30 cellular contexts compared by ENCODE assay signal in the genomic region with DNA sequence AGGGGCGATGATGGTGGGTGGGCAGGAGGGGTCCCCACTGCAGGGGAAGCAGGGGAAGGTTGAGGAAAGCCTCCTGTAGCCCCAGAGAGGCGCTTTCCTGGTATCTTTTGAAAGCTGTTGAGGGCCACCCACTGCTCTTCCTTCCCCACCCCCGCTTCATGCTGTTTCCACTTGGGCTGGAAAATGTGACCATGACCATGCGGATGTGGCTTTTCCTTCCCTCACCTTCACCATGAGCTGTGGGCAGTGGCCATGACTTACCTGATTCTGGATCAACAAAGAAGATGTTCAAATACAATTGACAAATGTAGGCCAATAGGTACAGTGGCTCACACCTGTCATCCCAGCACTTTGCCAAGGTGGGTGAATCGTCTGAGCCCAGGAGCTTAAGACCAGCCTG. TPM values are rescaled to one million over a fixed set of nuclear protein-coding genes. Genes with fewer than 3 reads are reported as not detected.
DNase-seq lines count a peak whose midpoint lies in the region; ATAC-seq lines count a peak whose summit lies in the region.
"Had no signal": no experiment of that assay in that cellular context is flagged by ENCODE, and none has a peak within 500 bp of the region (broad histone marks: within the 10 kb centered on the region; RNA-seq: fewer than 3 reads in every experiment).

No MANE protein-coding gene starts in this region.

- no peak overlapping the region for H3K18ac ChIP-seq in neuronal stem cell (ENCODE audit: low read length)

- no peak overlapping the region for H3K14ac ChIP-seq in neuronal stem cell (ENCODE audit: low read length)

- H2BK15ac ChIP-seq in neuronal stem cell (ENCODE audit: low read length) = peak overlapping the region; percentile 71

- H3K27ac ChIP-seq in neuronal stem cell (replicated peaks; ENCODE audit: low read length) = no peak overlapping the region
- H3K27ac ChIP-seq: KMS-11 had no signal

- H4K8ac ChIP-seq in neuronal stem cell (ENCODE audit: low read depth, low read length) = no peak overlapping the region

- H3K27me3 Mint-ChIP-seq in activated naive CD4-positive, alpha-beta T cell treated with anti-CD3 and anti-CD28 coated beads, Interleukin-2, amount 50 U/mL, for 24 hours = no peaks in the 10 kb centered on the region
- H3K27me3 Mint-ChIP-seq in activated naive CD4-positive, alpha-beta T cell treated with anti-CD3 and anti-CD28 coated beads, Interleukin-2, amount 10 ng/mL, durations not matched to agents 7 days and 5 days = no peaks in the 10 kb centered on the region
- no peaks in the 10 kb centered on the region for H3K27me3 Mint-ChIP-seq in activated naive CD8-positive, alpha-beta T cell treated with anti-CD3 and anti-CD28 coated beads for 36 hours
- H3K27me3 Mint-ChIP-seq: CD8-positive, alpha-beta memory T cell had no signal

- H3K4me2 ChIP-seq in neuronal stem cell (ENCODE audit: insufficient read depth, low read length, poor library complexity, severe bottlenecking) = no peak overlapping the region
- H3K4me2 ChIP-seq: KMS-11 had no signal

- peak overlapping the region; percentile 48 for H2BK5ac ChIP-seq in neuronal stem cell (ENCODE audit: low read length)

- no peaks in the 10 kb centered on the region for H3K27me3 ChIP-seq in neuronal stem cell (ENCODE audit: control insufficient read depth in 3 of 3, insufficient read depth in 3 of 3, low read depth in 1 of 3, low read length in 3 of 3)
- H3K27me3 ChIP-seq: BE2C had no signal

- H2BK120ac ChIP-seq in neuronal stem cell (ENCODE audit: low read depth, low read length) = no peak overlapping the region

- H3K9ac ChIP-seq in neuronal stem cell (ENCODE audit: low read depth, low read length, poor library complexity) = no peak overlapping the region
- H3K9ac ChIP-seq: KMS-11 had no signal

- H3K27ac Mint-ChIP-seq in activated naive CD4-positive, alpha-beta T cell treated with anti-CD3 and anti-CD28 coated beads, Interleukin-2, amount 50 U/mL, for 24 hours = peak overlapping the region; percentile 43
- H3K27ac Mint-ChIP-seq in activated naive CD4-positive, alpha-beta T cell treated with anti-CD3 and anti-CD28 coated beads, Interleukin-2, amount 10 ng/mL, durations not matched to agents 7 days and 5 days = no peak overlapping the region
- peak overlapping the region; percentile 54 for H3K27ac Mint-ChIP-seq in activated naive CD8-positive, alpha-beta T cell treated with anti-CD3 and anti-CD28 coated beads for 36 hours
- H3K27ac Mint-ChIP-seq: CD14-positive monocyte had no signal

- no peak overlapping the region for H3K4me3 ChIP-seq in neuronal stem cell (ENCODE audit: low read length in 2 of 2)
- H3K4me3 ChIP-seq: GM12878 had no signal

- H2BK12ac ChIP-seq in neuronal stem cell (ENCODE audit: low read length) = no peak overlapping the region

- H3K9me3 ChIP-seq in neuronal stem cell (replicated peaks in 1 of 2; ENCODE audit: control insufficient read depth in 2 of 2, insufficient read depth in 1 of 2, low read depth in 1 of 2, low read length in 2 of 2) = no peaks in the 10 kb centered on the region
- H3K9me3 ChIP-seq: BE2C had no signal

- no peak overlapping the region for H2AFZ ChIP-seq in neuronal stem cell (ENCODE audit: low read length)

- H3K9me3 Mint-ChIP-seq in activated naive CD4-positive, alpha-beta T cell treated with anti-CD3 and anti-CD28 coated beads, Interleukin-2, amount 50 U/mL, for 24 hours = no peaks in the 10 kb centered on the region
- H3K9me3 Mint-ChIP-seq in activated naive CD4-positive, alpha-beta T cell treated with anti-CD3 and anti-CD28 coated beads, Interleukin-2, amount 10 ng/mL, durations not matched to agents 7 days and 5 days = no peaks in the 10 kb centered on the region
- no peaks in the 10 kb centered on the region for H3K9me3 Mint-ChIP-seq in activated naive CD8-positive, alpha-beta T cell treated with anti-CD3 and anti-CD28 coated beads for 36 hours
- H3K9me3 Mint-ChIP-seq: CD14-positive monocyte; CD8-positive, alpha-beta memory T cell had no signal

- H3K36me3 ChIP-seq in neuronal stem cell (replicated peaks in 1 of 2; ENCODE audit: control insufficient read depth in 2 of 2, insufficient read depth in 2 of 2, low read length in 2 of 2) = no peaks in the 10 kb centered on the region
- H3K36me3 ChIP-seq: BE2C had no signal

- WGBS in neuronal stem cell (ENCODE audit: extremely low coverage in 2 of 2, insufficient read length in 2 of 2, insufficient replicate concordance in 1 of 2), 2 donors = no CpG with 5 or more reads among the region's 5 CpGs

- DNase-seq in activated CD4-positive, alpha-beta T cell treated with anti-CD3 and anti-CD28 coated beads for 48 hours = peak; percentile 52
- no peak for DNase-seq in activated CD4-positive, alpha-beta T cell treated with anti-CD3 and anti-CD28 coated beads, Interleukin-2, amount 50 U/mL, for 4 hours
- DNase-seq in activated naive CD4-positive, alpha-beta T cell treated with anti-CD3 and anti-CD28 coated beads, Interleukin-2, amount 10 ng/mL, durations not matched to agents 7 days and 5 days = no peak
- no peak for DNase-seq in activated naive CD8-positive, alpha-beta T cell treated with anti-CD3 and anti-CD28 coated beads for 36 hours
- no peak for DNase-seq in neuronal stem cell (ENCODE audit: low spot score)
- DNase-seq: 8988T; ACHN; BE2C; CD8-positive, alpha-beta memory T cell; DMS 273 treated with DMSO at 0.1 percent for 48 hours; DMS79; EL; GDM1; IMR-90; MM.1S; NCI-H1417; NCI-H1694; NCI-H2029 treated with DMSO at 0.1 percent for 48 hours; NCI-H446 treated with DMSO at 0.1 percent for 48 hours; NCI-H526; NCI-H82; NK-92 treated with Interleukin-12 subunit alpha and Interleukin-12 subunit beta, amount 100 ng/mL, for 24 hours; PC-3 had no signal

- H3K4me1 ChIP-seq in neuronal stem cell (ENCODE audit: control insufficient read depth in 2 of 2, insufficient read depth in 1 of 2, low read depth in 1 of 2, low read length in 2 of 2) = peaks cover 0 to 2% of the 10 kb centered on the region in 2 donors
- H3K4me1 ChIP-seq: BE2C had no signal

- no peak overlapping the region for H3K4me3 Mint-ChIP-seq in activated naive CD4-positive, alpha-beta T cell treated with anti-CD3 and anti-CD28 coated beads, Interleukin-2, amount 50 U/mL, for 24 hours
- H3K4me3 Mint-ChIP-seq in activated naive CD4-positive, alpha-beta T cell treated with anti-CD3 and anti-CD28 coated beads, Interleukin-2, amount 10 ng/mL, durations not matched to agents 7 days and 5 days = no peak overlapping the region
- H3K4me3 Mint-ChIP-seq in activated naive CD8-positive, alpha-beta T cell treated with anti-CD3 and anti-CD28 coated beads for 36 hours = no peak overlapping the region
- H3K4me3 Mint-ChIP-seq: CD14-positive monocyte; CD8-positive, alpha-beta memory T cell had no signal

- no peak overlapping the region for H3K23ac ChIP-seq in neuronal stem cell (ENCODE audit: low read depth, low read length, poor library complexity)

- peaks cover 9% of the 10 kb centered on the region for H3K36me3 Mint-ChIP-seq in activated naive CD4-positive, alpha-beta T cell treated with anti-CD3 and anti-CD28 coated beads, Interleukin-2, amount 50 U/mL, for 24 hours
- H3K36me3 Mint-ChIP-seq in activated naive CD4-positive, alpha-beta T cell treated with anti-CD3 and anti-CD28 coated beads, Interleukin-2, amount 10 ng/mL, durations not matched to agents 7 days and 5 days = peaks cover 48% of the 10 kb centered on the region
- peaks cover 9% of the 10 kb centered on the region for H3K36me3 Mint-ChIP-seq in activated naive CD8-positive, alpha-beta T cell treated with anti-CD3 and anti-CD28 coated beads for 36 hours

- no peak for ATAC-seq in GM19397 (IDR thresholded peaks at IDR 0.05; ENCODE audit: unreplicated experiment)
- no peak for ATAC-seq in GM21526 (IDR thresholded peaks at IDR 0.05; ENCODE audit: low FRiP score, unreplicated experiment)
- ATAC-seq: GM12878, HCT116, PC-3 had no signal

- CTCF ChIA-PET in activated naive CD4-positive, alpha-beta T cell treated with anti-CD3 and anti-CD28 coated beads, Interleukin-2, amount 10 ng/mL, durations not matched to agents 7 days and 5 days (lab: Charles Lee) = interaction anchor here (0.6 to 2.1 kb wide), 3 partner anchors 9 to 147 kb away, joined by 3 to 7 read pairs (median 3); no protein-coding TSS in a partner anchor

- H3K4ac ChIP-seq in neuronal stem cell (ENCODE audit: low read length) = no peak overlapping the region

- peaks cover 24% of the 10 kb centered on the region for H3K4me1 Mint-ChIP-seq in activated naive CD4-positive, alpha-beta T cell treated with anti-CD3 and anti-CD28 coated beads, Interleukin-2, amount 50 U/mL, for 24 hours
- H3K4me1 Mint-ChIP-seq in activated naive CD4-positive, alpha-beta T cell treated with anti-CD3 and anti-CD28 coated beads, Interleukin-2, amount 10 ng/mL, durations not matched to agents 7 days and 5 days = peaks cover 14% of the 10 kb centered on the region
- H3K4me1 Mint-ChIP-seq in activated naive CD8-positive, alpha-beta T cell treated with anti-CD3 and anti-CD28 coated beads for 36 hours = peaks cover 17% of the 10 kb centered on the region
- H3K4me1 Mint-ChIP-seq: CD14-positive monocyte had no signal

- H3K79me1 ChIP-seq in neuronal stem cell (ENCODE audit: low read depth, low read length) = peaks cover 2% of the 10 kb centered on the region

- no peak overlapping the region for H4K91ac ChIP-seq in neuronal stem cell (ENCODE audit: low read depth, low read length, poor library complexity)

- peak overlapping the region; percentile 25 for H2AK5ac ChIP-seq in neuronal stem cell (ENCODE audit: low read depth, low read length)

RNA-seq across cellular contexts. Expression of a gene that starts 13.8 kb away (rescaled TPM):
- total RNA-seq in activated naive CD8-positive, alpha-beta T cell treated with anti-CD3 and anti-CD28 coated beads for 36 hours = 10 to 100 TPM; 30.7 to 30.8 TPM
- polyA plus RNA-seq in neuronal stem cell (2013, experiment 1 of 2) = 6.3 TPM
- polyA plus RNA-seq in neuronal stem cell (2013, experiment 2 of 2) = 5.6 TPM

RNA-seq across cellular contexts. Expression of a gene that starts 18.1 kb away (rescaled TPM):
- 10 to 100 TPM; 33.7 to 34.8 TPM for total RNA-seq in activated naive CD8-positive, alpha-beta T cell treated with anti-CD3 and anti-CD28 coated beads for 36 hours
- 63.6 TPM for polyA plus RNA-seq in neuronal stem cell (2013, experiment 1 of 2)
- polyA plus RNA-seq in neuronal stem cell (2013, experiment 2 of 2) = 61.9 TPM

RNA-seq across cellular contexts. Expression of a gene that starts 22.1 kb away (rescaled TPM):
- 1 to 10 TPM in 1 of 2 experiments, under 1 TPM in 1; 0.52 to 1.3 TPM for total RNA-seq in activated naive CD8-positive, alpha-beta T cell treated with anti-CD3 and anti-CD28 coated beads for 36 hours
- 75.9 TPM for polyA plus RNA-seq in neuronal stem cell (2013, experiment 1 of 2)
- 71.0 TPM for polyA plus RNA-seq in neuronal stem cell (2013, experiment 2 of 2)
- polyA plus RNA-seq: CD14-positive monocyte had no signal

RNA-seq across cellular contexts. Expression of a gene that starts 27.8 kb away (rescaled TPM):
- 100 to 1,000 TPM; 427 to 438 TPM for total RNA-seq in activated naive CD8-positive, alpha-beta T cell treated with anti-CD3 and anti-CD28 coated beads for 36 hours
- polyA plus RNA-seq in neuronal stem cell (2013, experiment 1 of 2) = 202 TPM
- 199 TPM for polyA plus RNA-seq in neuronal stem cell (2013, experiment 2 of 2)

RNA-seq across cellular contexts. Expression of a gene that starts 28.9 kb away (rescaled TPM):
- total RNA-seq in activated naive CD8-positive, alpha-beta T cell treated with anti-CD3 and anti-CD28 coated beads for 36 hours = 10 to 100 TPM; 46.8 to 50.6 TPM
- polyA plus RNA-seq in neuronal stem cell (2013, experiment 1 of 2) = 38.7 TPM
- 37.4 TPM for polyA plus RNA-seq in neuronal stem cell (2013, experiment 2 of 2)
